8 cellular contexts compared by ENCODE assay signal in genomic region chr6:84774174-84775158, GRCh38. TPM values are rescaled to one million over a fixed set of nuclear protein-coding genes. Genes with fewer than 3 reads are reported as not detected.
DNase-seq lines count a peak whose midpoint lies in the region; ATAC-seq, FAIRE-seq and TF ChIP-seq lines count a peak whose summit lies in the region.

No MANE protein-coding gene starts in this region.

- intact Hi-C loops in A673 (cut with micrococcal nuclease; ENCODE audit: unreplicated experiment): loop anchor here (5.0 to 10.0 kb wide), 3 partner anchors 193 to 910 kb away; no protein-coding TSS in a partner anchor

- H3K27ac ChIP-seq in A673 (ENCODE audit: low read depth, low read length, poor library complexity, severe bottlenecking): peak overlapping the region; percentile 73
- H3K27ac ChIP-seq in HL-60 (replicated peaks): no peak overlapping the region

- peaks cover 53% of the 10 kb centered on the region for H3K27me3 ChIP-seq in A673 (replicated peaks; ENCODE audit: insufficient read depth, low read depth, low read length, poor library complexity)
- peaks cover 60% of the 10 kb centered on the region for H3K27me3 ChIP-seq in HL-60 (ENCODE audit: insufficient read depth, poor library complexity, severe bottlenecking)
- H3K27me3 ChIP-seq in bronchial epithelial cell (ENCODE audit: control insufficient read depth, insufficient read depth, low read length): peaks cover 45% of the 10 kb centered on the region

- H3K36me3 ChIP-seq in A673 (ENCODE audit: insufficient read depth, low read length, poor library complexity, severe bottlenecking) (no peaks in the 10 kb centered on the region), bronchial epithelial cell (ENCODE audit: control insufficient read depth, insufficient read depth, low read length) (no peaks in the 10 kb centered on the region)

- H3K4me3 ChIP-seq in A673 (ENCODE audit: low read depth, low read length, poor library complexity, severe bottlenecking): peak overlapping the region; percentile 60
- H3K4me3 ChIP-seq in HL-60 (replicated peaks; ENCODE audit: insufficient read depth, low read length): peak overlapping the region; percentile 8
- H3K4me3 ChIP-seq in bronchial epithelial cell (ENCODE audit: low read depth, low read length): peak overlapping the region; percentile 42

- CTCF ChIA-PET in A673 (lab: Charles Lee): interaction anchor here (0.7 to 1.6 kb wide), 5 partner anchors 12 to 547 kb away, joined by 3 to 4 read pairs (median 3); partner anchors contain the start of gene CEP162

- H3K9me3 ChIP-seq in A673 (ENCODE audit: low read depth, low read length, poor library complexity, severe bottlenecking): no peaks in the 10 kb centered on the region

- FAIRE-seq in bronchial epithelial cell (lab: Jason Lieb, UNC): no peak

- no peaks in the 10 kb centered on the region for H3K4me1 ChIP-seq in A673 (ENCODE audit: insufficient read depth, low read length, poor library complexity, severe bottlenecking)

- POLR2A ChIA-PET in A673 (lab: Charles Lee; ENCODE audit: low non-redundant PET): no interaction called here

- DNase-seq in A673 (ENCODE audit: low spot score) (peak; percentile 73), HL-60 (ENCODE audit: low read depth in 1 of 2, low spot score in 1 of 2) (peak in 1 of 2 experiments; percentile 31), bronchial epithelial cell (ENCODE audit: low read depth) (peak; percentile 30), left lobe of liver (ENCODE audit: low spot score) (peak; percentile 82), ureter (ENCODE audit: low spot score) (peak; percentile 74), COLO829 (ENCODE audit: low spot score) (no peak)
- DNase-seq in stimulated activated CD4-positive, alpha-beta T cell treated with anti-CD3 and anti-CD28 coated beads, Interleukin-4, amount 100 ng/mL, for 24 hours: no peak

- TF ChIP-seq CTCF in A673 (conservative IDR thresholded peaks at IDR 0.05; ENCODE audit: low read depth, low read length) (peak; percentile 63; the same call in 1 of the 2 replicates), HL-60 (IDR thresholded peaks at IDR 0.05; ENCODE audit: insufficient read depth, low read length) (peak; percentile 12), bronchial epithelial cell (IDR thresholded peaks at IDR 0.05; ENCODE audit: insufficient read depth, low read length, severe bottlenecking) (peak; percentile 80)

- BruUV-seq in A673 (replicated peaks; lab: Mats Ljungman, UMichigan): no TSS peak

- ATAC-seq in GM18909 (IDR thresholded peaks at IDR 0.05; ENCODE audit: poor library complexity, unreplicated experiment) (peak; percentile 83), left lobe of liver (peak; percentile 91)

RNA-seq across cellular contexts. Expression of gene TBX18, which starts 10.1 kb away (rescaled TPM):
- total RNA-seq in A673 (2021): 14.6 and 16.0 TPM in 2 replicates
- total RNA-seq in bronchial epithelial cell: 0.26 and 1.3 TPM in 2 replicates
- 0.30 TPM for total RNA-seq in left lobe of liver
- total RNA-seq in ureter: 84.1 TPM

Comparison
In these comparisons a context has a peak if more than half of its experiments do, and no peak if none do; other contexts are left out.
1. DNase-seq: peak in A673 (single experiment), bronchial epithelial cell (single experiment), left lobe of liver (single experiment) and ureter (single experiment); none in COLO829 (single experiment) and stimulated activated CD4-positive, alpha-beta T cell treated with anti-CD3 and anti-CD28 coated beads, Interleukin-4, amount 100 ng/mL, for 24 hours (single experiment).
2. H3K4me3 ChIP-seq: peak in every context shown above with its lines; median percentile 60 in A673; 42 in bronchial epithelial cell; 8 in HL-60.
3. CTCF ChIP-seq: peak in every context shown above with its lines; median percentile 80 in bronchial epithelial cell; 63 in A673; 12 in HL-60.